In the genomic region with DNA sequence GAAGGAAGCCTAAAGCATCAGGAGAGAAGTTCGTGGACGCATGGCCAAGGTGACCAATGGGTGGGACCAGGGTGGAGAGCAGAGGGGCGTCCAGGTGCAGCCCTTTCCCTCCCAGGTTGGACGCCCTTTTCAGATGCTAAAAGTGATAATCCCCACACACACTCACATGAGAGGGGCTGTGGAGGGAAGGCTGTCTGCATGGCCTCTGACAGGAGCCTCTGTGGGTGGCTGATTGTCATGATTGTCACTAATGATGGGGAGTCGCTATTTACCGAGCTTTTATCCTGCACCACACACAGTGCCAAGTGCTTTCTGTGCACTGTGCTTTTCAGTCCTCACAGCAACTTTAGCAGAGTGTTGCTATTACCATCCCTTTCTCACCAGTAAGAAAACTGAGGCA, we compare ENCODE assay signal across 29 cellular contexts. TPM values are rescaled to one million over a fixed set of nuclear protein-coding genes. Genes with fewer than 3 reads are reported as not detected.
A peak's percentile ranks its signal among the peaks of the same experiment; 100 is the strongest.
DNase-seq lines count a peak whose midpoint lies in the region; ATAC-seq, FAIRE-seq and TF ChIP-seq lines count a peak whose summit lies in the region.
"Had no signal": no experiment of that assay in that cellular context is flagged by ENCODE, and none has a peak within 500 bp of the region (broad histone marks: within the 10 kb centered on the region; RNA-seq: fewer than 3 reads in every experiment).

No MANE protein-coding gene starts in this region.

- no peak for ATAC-seq in activated CD4-positive, alpha-beta T cell treated with anti-CD3 and anti-CD28 coated beads for 36 hours
- ATAC-seq: A549; CD8-positive, alpha-beta T cell; SK-N-SH treated with all-trans-retinoic acid at 6 μM for 48 hours had no signal

- H3K27ac Mint-ChIP-seq in activated CD4-positive, alpha-beta T cell treated with anti-CD3 and anti-CD28 coated beads for 36 hours, result no peak overlapping the region
- H3K27ac Mint-ChIP-seq: CD8-positive, alpha-beta T cell; IgD-negative memory B cell had no signal

- no peak overlapping the region for H4K91ac ChIP-seq in H1 (replicated peaks; ENCODE audit: insufficient read length, low read length)

- peaks cover 0 to 7% of the 10 kb centered on the region in 2 experiments for H4K20me1 ChIP-seq in H1 (replicated peaks in 1 of 2; ENCODE audit: control insufficient read depth in 1 of 2, insufficient read depth in 2 of 2, low read length in 2 of 2)

- peak overlapping the region in 1 of 2 experiments; percentile 54; a peak in 2 of 4 replicates for H3K4me2 ChIP-seq in H1 (ENCODE audit: insufficient read depth in 1 of 2, low read depth in 2 of 2, low read length in 2 of 2)
- H3K4me2 ChIP-seq: A549, KMS-11 had no signal

- intact Hi-C loops in activated CD4-positive, alpha-beta T cell treated with anti-CD3 and anti-CD28 coated beads for 36 hours (cut with DNase I, micrococcal nuclease), result no loop called here

- H3K4me1 Mint-ChIP-seq in activated CD4-positive, alpha-beta T cell treated with anti-CD3 and anti-CD28 coated beads for 36 hours, result no peaks in the 10 kb centered on the region
- H3K4me1 Mint-ChIP-seq: IgD-negative memory B cell had no signal

- TF ChIP-seq RAD21 in H1 (IDR thresholded peaks at IDR 0.05 in 1 of 2, conservative IDR thresholded peaks at IDR 0.05 in 1 of 2; ENCODE audit: low read depth in 2 of 2, low read length in 2 of 2), result no peak

- no peaks in the 10 kb centered on the region for H3K9me3 Mint-ChIP-seq in activated CD4-positive, alpha-beta T cell treated with anti-CD3 and anti-CD28 coated beads for 36 hours (ENCODE audit: low read depth)
- H3K9me3 Mint-ChIP-seq: CD8-positive, alpha-beta T cell had no signal

- FAIRE-seq in H1 (lab: Jason Lieb, UNC), result no peak
- FAIRE-seq: A549, GM12891, GM19239, H54 had no signal

- H2AK5ac ChIP-seq in H1 (ENCODE audit: low read depth, low read length), result no peak overlapping the region

- H3K27me3 ChIP-seq in H1 (replicated peaks in 1 of 4; ENCODE audit: control insufficient read depth in 3 of 4, extremely low read depth in 1 of 4, insufficient read depth in 3 of 4, low read length in 3 of 4), result peaks cover 0 to 6% (median 0%) of the 10 kb centered on the region in 4 experiments; a peak in 2 of 7 replicates

- peaks cover 0 to 6% (median 3%) of the 10 kb centered on the region in 4 experiments; a peak in 6 of 7 replicates for H3K4me1 ChIP-seq in H1 (replicated peaks in 1 of 4; ENCODE audit: control insufficient read depth in 3 of 4, insufficient read depth in 4 of 4, low read length in 3 of 4)
- H3K4me1 ChIP-seq: A549, SJCRH30 had no signal

- TF ChIP-seq EP300 in H1 (IDR thresholded peaks at IDR 0.05; ENCODE audit: borderline replicate concordance in 1 of 2, low read depth in 2 of 2, low read length in 2 of 2), result no peak

- DNase-seq in COR-L47 (lab: John Stamatoyannopoulos, UW) (peak; percentile 82), NCI-H1417 treated with DMSO at 0.1 percent for 48 hours (lab: John Stamatoyannopoulos, UW) (peak; percentile 69), NCI-H2227 treated with DMSO at 0.1 percent for 48 hours (lab: John Stamatoyannopoulos, UW) (peak; percentile 51), H1 (ENCODE audit: low read depth in 1 of 2, low spot score in 2 of 2) (no peak), Ammon's horn (ENCODE audit: low spot score) (no peak)
- DNase-seq in central memory CD4-positive, alpha-beta T cell, result no peak
- DNase-seq in activated CD4-positive, alpha-beta T cell treated with anti-CD3 and anti-CD28 coated beads for 36 hours, result no peak
- DNase-seq: AML-193; C1 segment of cervical spinal cord; CD8-positive, alpha-beta T cell; DMS79 treated with DMSO at 0.1 percent for 48 hours; GF-D8; MM.1S; NCI-H1048; NCI-H1436; NCI-H1930; NCI-H2171; NCI-H446 treated with DMSO at 0.1 percent for 48 hours; NCI-H526; SJCRH30; T-helper 2 cell had no signal

- no peak overlapping the region for H3K23ac ChIP-seq in H1 (ENCODE audit: insufficient read length)

- CTCF ChIA-PET in H1 (lab: Charles Lee; ENCODE audit: partially characterized antibody), result interaction anchor here (0.9 to 2.7 kb wide), 3 partner anchors 11 to 82 kb away, joined by 3 to 9 read pairs (median 4); no protein-coding TSS in a partner anchor
- CTCF ChIA-PET in activated CD4-positive, alpha-beta T cell treated with anti-CD3 and anti-CD28 coated beads for 36 hours (lab: Charles Lee), result no interaction called here

- WGBS in H1 (ENCODE audit: extremely low coverage in 1 of 2, insufficient coverage in 1 of 2, insufficient read length in 1 of 2, insufficient replicate concordance in 2 of 2, low coverage in 1 of 2, low lambda C conversion rate in 2 of 2, missing lambda C conversion rate in 1 of 2), 2 experiments, result 45% methylated on average over 5 of the region's 6 CpGs; no CpG with 5 or more reads in 1 of the 2 experiments

- H3K27ac ChIP-seq in H1 (ENCODE audit: low read depth, low read length), result no peak overlapping the region
- H3K27ac ChIP-seq: A549, HL-60, KMS-11, SJCRH30 had no signal

- no peak overlapping the region for H2AFZ ChIP-seq in H1 (ENCODE audit: low read length)

- H3K18ac ChIP-seq in H1 (ENCODE audit: extremely low read depth, low read length), result no peak overlapping the region

- H3K9me3 ChIP-seq in H1 (ENCODE audit: insufficient read depth in 2 of 2, low read depth in 1 of 2, low read length in 1 of 2), result no peaks in the 10 kb centered on the region
- H3K9me3 ChIP-seq: A549, SJCRH30 had no signal

- no peak overlapping the region for H3K4me3 Mint-ChIP-seq in activated CD4-positive, alpha-beta T cell treated with anti-CD3 and anti-CD28 coated beads for 36 hours
- H3K4me3 Mint-ChIP-seq: CD8-positive, alpha-beta T cell; IgD-negative memory B cell had no signal

- no peaks in the 10 kb centered on the region; the same call in 1 of the 2 replicates for H3K23me2 ChIP-seq in H1 (ENCODE audit: low read depth, low read length)

- TF ChIP-seq POLR2A in H1 (IDR thresholded peaks at IDR 0.05; ENCODE audit: control extremely low read depth in 1 of 2, low read depth in 2 of 2, low read length in 2 of 2), result no peak

- H4K5ac ChIP-seq in H1 (ENCODE audit: insufficient read length, low read depth, low read length), result no peak overlapping the region

- H3K56ac ChIP-seq in H1 (replicated peaks; ENCODE audit: insufficient read length, low read depth, low read length), result no peak overlapping the region

- H3K27me3 Mint-ChIP-seq in activated CD4-positive, alpha-beta T cell treated with anti-CD3 and anti-CD28 coated beads for 36 hours, result peaks cover 36% of the 10 kb centered on the region

- H3K9ac ChIP-seq in H1 (replicated peaks in 1 of 4; ENCODE audit: extremely low read depth in 1 of 4, low read depth in 3 of 4, low read length in 3 of 4), result no peak overlapping the region
- H3K9ac ChIP-seq: KMS-11 had no signal

- TF ChIP-seq CTCF in H1 (IDR thresholded peaks at IDR 0.05; ENCODE audit: control extremely low read depth in 1 of 3, insufficient read depth in 1 of 3, low read depth in 1 of 3, low read length in 3 of 3), result no peak

- no peaks in the 10 kb centered on the region for H3K79me2 ChIP-seq in H1 (ENCODE audit: control insufficient read depth in 1 of 2, insufficient read depth in 2 of 2, low read length in 2 of 2)

- H2BK15ac ChIP-seq in H1 (ENCODE audit: low read length), result no peak overlapping the region

- no peak overlapping the region for H3K4ac ChIP-seq in H1 (replicated peaks; ENCODE audit: insufficient read length, low read depth, low read length)

- no peak overlapping the region for H2BK120ac ChIP-seq in H1 (replicated peaks; ENCODE audit: low read depth, low read length)

- no peak overlapping the region for H4K8ac ChIP-seq in H1 (ENCODE audit: extremely low read depth, insufficient read depth, low read length)

- no peaks in the 10 kb centered on the region for H3K36me3 ChIP-seq in H1 (ENCODE audit: control insufficient read depth in 2 of 4, insufficient read depth in 4 of 4, low read length in 3 of 4)
- H3K36me3 ChIP-seq: SJCRH30 had no signal

- no peak overlapping the region for H2BK5ac ChIP-seq in H1 (ENCODE audit: low read depth, low read length)

- H3K4me3 ChIP-seq in H1 (ENCODE audit: extremely low read depth in 1 of 4, insufficient read depth in 2 of 4, low read depth in 3 of 4, low read length in 4 of 4), result no peak overlapping the region
- H3K4me3 ChIP-seq: A549, SJCRH30 had no signal

- no peak overlapping the region for H3K14ac ChIP-seq in H1 (ENCODE audit: insufficient read length)

- no peaks in the 10 kb centered on the region for H3K36me3 Mint-ChIP-seq in activated CD4-positive, alpha-beta T cell treated with anti-CD3 and anti-CD28 coated beads for 36 hours (ENCODE audit: low read depth)
- H3K36me3 Mint-ChIP-seq: CD8-positive, alpha-beta T cell; IgD-negative memory B cell had no signal

- no peak overlapping the region for H2BK20ac ChIP-seq in H1 (ENCODE audit: low read length)

- H3K79me1 ChIP-seq in H1 (ENCODE audit: low read depth, low read length), result no peaks in the 10 kb centered on the region

- POLR2A ChIA-PET in H1 (lab: Charles Lee; ENCODE audit: partially characterized antibody), result no interaction called here
- POLR2A ChIA-PET in activated CD4-positive, alpha-beta T cell treated with anti-CD3 and anti-CD28 coated beads for 36 hours (lab: Charles Lee), result no interaction called here

- no peak overlapping the region for H2BK12ac ChIP-seq in H1 (ENCODE audit: low read depth, low read length)

RNA-seq across cellular contexts. Expression of a gene that starts 27.1 kb away (rescaled TPM):
- not detected in 2 replicates for total RNA-seq in H1 (2021; fragmentation: NEBNext Ultra II Directional; extraction: Animal tissue kit (Norgen Biotek cat#: 25700))
- polyA plus RNA-seq in H1 (2011; rRNA removed), result not detected in 2 replicates
- polyA plus RNA-seq in H1 (2011; cell fraction: cytosol; rRNA removed), result not detected
- not detected for polyA plus RNA-seq in H1 (2011; cell fraction: nucleus; rRNA removed)
- polyA plus RNA-seq in H1 (2012, experiment 1 of 2), result not detected in 4 replicates
- polyA plus RNA-seq in H1 (2012, experiment 2 of 2), result not detected
- polyA plus RNA-seq in H1 (2013, experiment 1 of 2), result not detected
- polyA plus RNA-seq in H1 (2013, experiment 2 of 2), result not detected
- not detected in 2 replicates for polyA minus RNA-seq in H1 (2011; rRNA and poly(A)+ RNA removed)
- polyA minus RNA-seq in H1 (2011; cell fraction: cytosol; rRNA and poly(A)+ RNA removed), result not detected
- polyA minus RNA-seq in H1 (2011; cell fraction: nucleus; rRNA and poly(A)+ RNA removed), result not detected
- total RNA-seq in activated CD4-positive, alpha-beta T cell treated with anti-CD3 and anti-CD28 coated beads for 36 hours, result not detected
- total RNA-seq: CD8-positive, alpha-beta T cell had no signal
- polyA plus RNA-seq: A549, IgD-negative memory B cell had no signal

RNA-seq across cellular contexts. Expression of a gene that starts 34.1 kb away (rescaled TPM):
- not detected in 2 replicates for total RNA-seq in H1 (2021; fragmentation: NEBNext Ultra II Directional; extraction: Animal tissue kit (Norgen Biotek cat#: 25700))
- not detected in 2 replicates for polyA plus RNA-seq in H1 (2011; rRNA removed)
- polyA plus RNA-seq in H1 (2011; cell fraction: cytosol; rRNA removed), result not detected
- polyA plus RNA-seq in H1 (2011; cell fraction: nucleus; rRNA removed), result not detected
- polyA plus RNA-seq in H1 (2012, experiment 1 of 2), result not detected in 4 replicates
- not detected for polyA plus RNA-seq in H1 (2012, experiment 2 of 2)
- polyA plus RNA-seq in H1 (2013, experiment 1 of 2), result not detected
- polyA plus RNA-seq in H1 (2013, experiment 2 of 2), result not detected
- not detected in 2 replicates for polyA minus RNA-seq in H1 (2011; rRNA and poly(A)+ RNA removed)
- not detected for polyA minus RNA-seq in H1 (2011; cell fraction: cytosol; rRNA and poly(A)+ RNA removed)
- polyA minus RNA-seq in H1 (2011; cell fraction: nucleus; rRNA and poly(A)+ RNA removed), result not detected
- total RNA-seq in activated CD4-positive, alpha-beta T cell treated with anti-CD3 and anti-CD28 coated beads for 36 hours, result not detected
- total RNA-seq: CD8-positive, alpha-beta T cell; SJCRH30 had no signal
- polyA plus RNA-seq: A549, IgD-negative memory B cell had no signal

RNA-seq across cellular contexts. Expression of a gene that starts 43.7 kb away (rescaled TPM):
- not detected in 2 replicates for total RNA-seq in H1 (2021; fragmentation: NEBNext Ultra II Directional; extraction: Animal tissue kit (Norgen Biotek cat#: 25700))
- not detected in 2 replicates for polyA plus RNA-seq in H1 (2011; rRNA removed)
- polyA plus RNA-seq in H1 (2011; cell fraction: cytosol; rRNA removed), result not detected
- polyA plus RNA-seq in H1 (2011; cell fraction: nucleus; rRNA removed), result not detected
- polyA plus RNA-seq in H1 (2012, experiment 1 of 2), result not detected in 4 replicates
- polyA plus RNA-seq in H1 (2012, experiment 2 of 2), result not detected
- polyA plus RNA-seq in H1 (2013, experiment 1 of 2), result not detected
- not detected for polyA plus RNA-seq in H1 (2013, experiment 2 of 2)
- not detected in 2 replicates for polyA minus RNA-seq in H1 (2011; rRNA and poly(A)+ RNA removed)
- not detected for polyA minus RNA-seq in H1 (2011; cell fraction: cytosol; rRNA and poly(A)+ RNA removed)
- polyA minus RNA-seq in H1 (2011; cell fraction: nucleus; rRNA and poly(A)+ RNA removed), result not detected
- not detected for total RNA-seq in activated CD4-positive, alpha-beta T cell treated with anti-CD3 and anti-CD28 coated beads for 36 hours
- total RNA-seq: CD8-positive, alpha-beta T cell; SJCRH30 had no signal
- polyA plus RNA-seq: A549, IgD-negative memory B cell had no signal

RNA-seq across cellular contexts. Expression of a gene that starts 46.0 kb away (rescaled TPM):
- 4.0 and 4.3 TPM in 2 replicates for total RNA-seq in H1 (2021; fragmentation: NEBNext Ultra II Directional; extraction: Animal tissue kit (Norgen Biotek cat#: 25700))
- polyA plus RNA-seq in H1 (2011; rRNA removed), result 8.4 and 9.5 TPM in 2 replicates
- polyA plus RNA-seq in H1 (2011; cell fraction: cytosol; rRNA removed), result 5.5 TPM
- 8.1 TPM for polyA plus RNA-seq in H1 (2011; cell fraction: nucleus; rRNA removed)
- polyA plus RNA-seq in H1 (2012, experiment 1 of 2), result 2.0 to 5.1 TPM (median 3.7 TPM) in 4 replicates
- 3.1 TPM for polyA plus RNA-seq in H1 (2012, experiment 2 of 2)
- polyA plus RNA-seq in H1 (2013, experiment 1 of 2), result 3.9 TPM
- 3.8 TPM for polyA plus RNA-seq in H1 (2013, experiment 2 of 2)
- polyA minus RNA-seq in H1 (2011; rRNA and poly(A)+ RNA removed), result 1.6 and 2.0 TPM in 2 replicates
- 1.9 TPM for polyA minus RNA-seq in H1 (2011; cell fraction: cytosol; rRNA and poly(A)+ RNA removed)
- polyA minus RNA-seq in H1 (2011; cell fraction: nucleus; rRNA and poly(A)+ RNA removed), result 3.2 TPM
- not detected for total RNA-seq in activated CD4-positive, alpha-beta T cell treated with anti-CD3 and anti-CD28 coated beads for 36 hours
- total RNA-seq: CD8-positive, alpha-beta T cell had no signal
- polyA plus RNA-seq: A549, IgD-negative memory B cell had no signal

Comparison
In these comparisons a context has a peak if more than half of its experiments do, and no peak if none do; other contexts are left out.
1. DNase-seq: peak in COR-L47 (single experiment), NCI-H1417 treated with DMSO at 0.1 percent for 48 hours (single experiment) and NCI-H2227 treated with DMSO at 0.1 percent for 48 hours (single experiment); none in H1 (0 of 2), central memory CD4-positive, alpha-beta T cell (single experiment), activated CD4-positive, alpha-beta T cell treated with anti-CD3 and anti-CD28 coated beads for 36 hours (single experiment) and Ammon's horn (single experiment).